Comparison of ENCODE assay signal across 24 cellular contexts in the genomic region with DNA sequence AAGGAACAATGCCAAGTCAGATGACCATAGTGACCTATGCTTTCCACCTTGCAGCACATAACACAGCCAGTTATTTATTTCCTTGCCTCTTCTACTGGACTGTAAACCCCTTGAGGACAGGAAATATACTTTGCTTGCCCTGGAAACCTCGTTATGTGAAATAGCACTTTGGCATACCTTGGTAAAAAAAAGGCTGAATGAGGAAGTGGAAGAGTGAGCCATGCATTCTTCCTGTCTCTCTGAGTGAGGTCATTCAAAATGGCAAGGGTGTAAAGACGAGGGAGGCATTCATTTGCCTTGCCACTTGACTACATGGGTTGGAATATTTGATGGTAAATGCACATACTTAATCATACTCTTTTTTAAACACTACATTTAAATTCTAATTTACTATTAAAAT. TPM values are rescaled to one million over a fixed set of nuclear protein-coding genes. Genes with fewer than 3 reads are reported as not detected.
"Had no signal": no experiment of that assay in that cellular context is flagged by ENCODE, and none has a peak within 500 bp of the region (broad histone marks: within the 10 kb centered on the region; RNA-seq: fewer than 3 reads in every experiment).

No MANE protein-coding gene starts in this region.

- H3K79me2 ChIP-seq: hepatocyte had no signal

- ATAC-seq: mucosa of descending colon; naive thymus-derived CD8-positive, alpha-beta T cell; sciatic nerve had no signal

- H3K4me3 ChIP-seq: coronary artery, hepatocyte, mucosa of descending colon, skin epidermis, stomach, thoracic aorta, transverse colon had no signal

- H3K36me3 ChIP-seq: neutrophil, stomach, thoracic aorta, transverse colon had no signal

- H3K36me3 Mint-ChIP-seq: naive thymus-derived CD8-positive, alpha-beta T cell had no signal

- H2AFZ ChIP-seq: hepatocyte had no signal

- H3K9me3 Mint-ChIP-seq: naive thymus-derived CD8-positive, alpha-beta T cell had no signal

- H3K4me3 Mint-ChIP-seq: naive thymus-derived CD8-positive, alpha-beta T cell had no signal

- H3K27ac Mint-ChIP-seq: naive thymus-derived CD8-positive, alpha-beta T cell had no signal

- H3K27ac ChIP-seq: coronary artery, hepatocyte, neutrophil, skin epidermis, stomach, thoracic aorta, transverse colon had no signal

- H3K4me1 Mint-ChIP-seq: naive thymus-derived CD8-positive, alpha-beta T cell had no signal

- H3K9me3 ChIP-seq: mucosa of descending colon, neutrophil, stomach, thoracic aorta, transverse colon had no signal

- DNase-seq: effector CD4-positive, alpha-beta T cell; foreskin melanocyte; head of caudate nucleus; mucosa of descending colon; naive thymus-derived CD8-positive, alpha-beta T cell; posterior cingulate gyrus; stimulated activated CD4-positive, alpha-beta T cell treated with anti-CD3 and anti-CD28 coated beads, Interleukin-12 subunit alpha, Interleukin-12 subunit beta, amount 100 ng/mL, for 4 hours; stimulated activated naive CD4-positive, alpha-beta T cell; stomach; substantia nigra; transverse colon had no signal

- H3K27me3 ChIP-seq: hepatocyte, stomach, transverse colon had no signal

- H3K4me1 ChIP-seq: transverse colon had no signal

- H3K4me2 ChIP-seq: hepatocyte had no signal

RNA-seq across cellular contexts. Expression of a gene that starts 42.8 kb away (rescaled TPM):
- total RNA-seq: naive thymus-derived CD8-positive, alpha-beta T cell had no signal
- polyA plus RNA-seq: naive thymus-derived CD8-positive, alpha-beta T cell had no signal

RNA-seq across cellular contexts. Expression of a gene that starts 46.2 kb away (rescaled TPM):
- total RNA-seq: dermis microvascular lymphatic vessel endothelial cell; kidney epithelial cell; lung microvascular endothelial cell; mesenteric fat pad; naive thymus-derived CD8-positive, alpha-beta T cell; osteocyte; ureter had no signal
- polyA plus RNA-seq: hepatocyte; naive thymus-derived CD8-positive, alpha-beta T cell; neural cell had no signal
